11 cellular contexts compared by ENCODE assay signal in the genomic region with DNA sequence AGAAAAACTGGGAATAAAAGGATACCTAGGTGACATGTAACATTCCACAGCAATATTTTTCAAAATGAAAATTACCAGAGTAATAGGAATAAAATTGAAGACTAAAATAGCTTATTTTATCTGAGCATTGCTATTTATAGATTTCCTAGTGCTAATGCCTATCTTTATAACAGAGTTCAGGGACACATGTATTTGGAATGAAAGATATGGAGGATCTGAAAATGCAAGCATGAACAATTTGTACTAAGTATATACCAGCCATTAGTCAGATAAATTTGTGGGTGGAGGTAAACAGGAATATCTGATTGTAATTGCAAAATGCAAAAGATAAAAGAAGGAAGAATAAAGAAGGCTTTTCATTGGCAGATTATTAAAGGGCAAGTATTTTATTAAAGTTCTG.
"Had no signal": no experiment of that assay in that cellular context is flagged by ENCODE, and none has a peak within 500 bp of the region (broad histone marks: within the 10 kb centered on the region; RNA-seq: fewer than 3 reads in every experiment).

No MANE protein-coding gene starts in this region.

- H3K4me2 ChIP-seq: GM23338 had no signal

- H3K9me3 ChIP-seq: HAP-1 had no signal

- H3K4me3 Mint-ChIP-seq: GM23338, H9, HFFc6 had no signal

- H3K4me1 ChIP-seq: HAP-1 had no signal

- ATAC-seq: GM23338, HCT116 had no signal

- H3K36me3 ChIP-seq: HAP-1 had no signal

- H2AFZ ChIP-seq: GM23248, GM23338 had no signal

- H3K4me3 ChIP-seq: GM23248, GM23338, HAP-1 had no signal

- H3K27ac Mint-ChIP-seq: GM23338, H9, HFFc6 had no signal

- H3K9ac ChIP-seq: GM23248 had no signal

- H3K27ac ChIP-seq: GM23248 had no signal

- H3K9me3 Mint-ChIP-seq: GM23338, H9 had no signal

- DNase-seq: GM23248, GOT3, H7, H9, HCEC 1CT, HFFc6 had no signal

- FAIRE-seq: H1, H54 had no signal
